In the genomic region with DNA sequence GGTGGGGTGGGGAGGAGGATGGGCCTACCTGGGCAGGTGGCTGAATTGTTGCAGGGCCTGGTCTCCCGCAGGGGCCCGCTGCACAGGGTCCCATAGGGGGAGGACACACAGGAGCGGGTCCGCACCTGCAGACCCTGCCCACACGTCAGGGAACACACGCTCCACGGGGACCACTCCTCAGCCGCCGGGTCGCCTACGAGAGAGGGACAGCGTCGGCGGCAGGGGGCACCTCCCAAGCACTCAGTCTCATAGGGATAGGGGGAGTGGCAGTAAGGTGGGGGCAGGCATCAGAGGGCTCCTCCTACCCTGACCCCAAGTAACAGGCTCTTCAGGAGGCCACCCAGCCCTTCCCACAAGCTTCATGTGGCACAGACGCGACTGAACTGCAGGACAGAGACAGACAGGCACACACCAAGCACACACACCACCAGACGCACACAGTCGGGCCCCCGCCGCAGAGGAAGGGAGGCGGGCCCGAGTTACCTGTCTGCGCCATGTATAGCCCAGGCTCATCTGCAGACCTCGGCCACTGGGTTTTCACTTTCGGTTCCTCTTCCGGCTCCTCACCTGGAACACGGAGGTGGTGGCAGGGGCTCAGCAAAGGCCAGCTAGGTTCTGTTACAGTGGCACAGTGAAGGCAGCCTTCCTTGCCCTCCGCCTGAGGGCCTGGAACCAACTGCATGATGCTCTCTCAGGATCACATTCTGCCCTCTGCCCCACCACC, we compare ENCODE assay signal across 17 cellular contexts.
A peak's percentile ranks its signal among the peaks of the same experiment; 100 is the strongest.
DNase-seq lines count a peak whose midpoint lies in the region; ATAC-seq and TF ChIP-seq lines count a peak whose summit lies in the region.
"Had no signal": no experiment of that assay in that cellular context is flagged by ENCODE, and none has a peak within 500 bp of the region (broad histone marks: within the 10 kb centered on the region; RNA-seq: fewer than 3 reads in every experiment).

No MANE protein-coding gene starts in this region.

- no peak for TF ChIP-seq CTCF in SU-DHL-6 (IDR thresholded peaks at IDR 0.05; ENCODE audit: insufficient read depth, low read length, poor library complexity, severe bottlenecking)

- peak overlapping the region; percentile 29; the same call in 1 of the 2 replicates for H3K9ac ChIP-seq in SU-DHL-6 (ENCODE audit: low read length)

- H3K4me3 Mint-ChIP-seq in stimulated activated naive CD8-positive, alpha-beta T cell treated with anti-CD3 and anti-CD28 coated beads, Interleukin-15, amount 100 ng/mL, for 72 hours, result no peak overlapping the region

- H4K20me1 ChIP-seq in SU-DHL-6 (ENCODE audit: low read depth, low read length), result no peaks in the 10 kb centered on the region

- no peaks in the 10 kb centered on the region for H3K27me3 ChIP-seq in SU-DHL-6 (ENCODE audit: low read length)
- H3K27me3 ChIP-seq: esophagus muscularis mucosa had no signal

- peak; percentile 12 for ATAC-seq in stimulated activated naive CD8-positive, alpha-beta T cell treated with anti-CD3 and anti-CD28 coated beads, Interleukin-15, amount 100 ng/mL, for 72 hours
- no peak for ATAC-seq in stimulated activated naive CD8-positive, alpha-beta T cell treated with anti-CD3 and anti-CD28 coated beads, Interleukin-15, Interleukin-2, amounts not matched to agents 100 U/mL and 50 U/mL, for 24 hours
- peak; percentile 56 for ATAC-seq in HG02678 (IDR thresholded peaks at IDR 0.05; ENCODE audit: unreplicated experiment)
- no peak for ATAC-seq in GM19328 (IDR thresholded peaks at IDR 0.05; ENCODE audit: unreplicated experiment)

- no peak overlapping the region for H3K27ac Mint-ChIP-seq in stimulated activated naive CD8-positive, alpha-beta T cell treated with anti-CD3 and anti-CD28 coated beads, Interleukin-15, amount 100 ng/mL, for 72 hours
- H3K27ac Mint-ChIP-seq: T-cell had no signal

- no peak for DNase-seq in stimulated activated naive CD8-positive, alpha-beta T cell treated with anti-CD3 and anti-CD28 coated beads, Interleukin-15, amount 100 ng/mL, for 72 hours
- no peak for DNase-seq in stimulated activated naive CD8-positive, alpha-beta T cell treated with anti-CD3 and anti-CD28 coated beads, Interleukin-15, Interleukin-2, amounts not matched to agents 100 U/mL and 50 U/mL, for 24 hours
- no peak for DNase-seq in COLO668 (lab: John Stamatoyannopoulos, UW; ENCODE audit: unreplicated experiment)
- DNase-seq in DMS79 treated with DMSO at 0.1 percent for 48 hours (lab: John Stamatoyannopoulos, UW), result no peak
- DNase-seq in NCI-H226, result no peak
- DNase-seq: 8988T; activated naive CD4-positive, alpha-beta T cell; cerebellar nuclear complex; midbrain; NCI-H1436 treated with DMSO at 0.1 percent for 48 hours; stimulated activated CD4-positive, alpha-beta T cell treated with anti-CD3 and anti-CD28 coated beads, Interleukin-4, amount 100 ng/mL, for 4 hours; substantia nigra; T-cell had no signal

- no peak overlapping the region for H3K4me3 ChIP-seq in SU-DHL-6 (ENCODE audit: insufficient read depth, low read length, poor library complexity, severe bottlenecking)
- H3K4me3 ChIP-seq: esophagus muscularis mucosa had no signal

- H2AFZ ChIP-seq in SU-DHL-6 (ENCODE audit: low read depth, low read length, severe bottlenecking), result no peak overlapping the region

- peak overlapping the region; percentile 73 for H3K27ac ChIP-seq in SU-DHL-6 (ENCODE audit: low read depth, low read length)
- H3K27ac ChIP-seq: esophagus muscularis mucosa had no signal

- H3K9me3 Mint-ChIP-seq in stimulated activated naive CD8-positive, alpha-beta T cell treated with anti-CD3 and anti-CD28 coated beads, Interleukin-15, amount 100 ng/mL, for 72 hours, result no peaks in the 10 kb centered on the region
- H3K9me3 Mint-ChIP-seq: T-cell had no signal

- no peaks in the 10 kb centered on the region for H3K36me3 ChIP-seq in SU-DHL-6 (ENCODE audit: low read length)
- H3K36me3 ChIP-seq: esophagus muscularis mucosa had no signal

- no peaks in the 10 kb centered on the region for H3K79me2 ChIP-seq in SU-DHL-6 (ENCODE audit: insufficient read depth, low read length)

- peaks cover 8% of the 10 kb centered on the region for H3F3A ChIP-seq in SU-DHL-6 (ENCODE audit: insufficient read depth)

- no peaks in the 10 kb centered on the region for H3K9me3 ChIP-seq in SU-DHL-6 (ENCODE audit: insufficient read depth, low read length)
- H3K9me3 ChIP-seq: esophagus muscularis mucosa had no signal

- H3K4me2 ChIP-seq in SU-DHL-6 (ENCODE audit: low read depth, low read length, poor library complexity, severe bottlenecking), result peak overlapping the region; percentile 44

- H3K4me1 Mint-ChIP-seq in stimulated activated naive CD8-positive, alpha-beta T cell treated with anti-CD3 and anti-CD28 coated beads, Interleukin-15, amount 100 ng/mL, for 72 hours, result peaks cover 18% of the 10 kb centered on the region

- H3K27me3 Mint-ChIP-seq in stimulated activated naive CD8-positive, alpha-beta T cell treated with anti-CD3 and anti-CD28 coated beads, Interleukin-15, amount 100 ng/mL, for 72 hours, result peaks cover 8% of the 10 kb centered on the region

- H3K9me2 ChIP-seq in SU-DHL-6 (replicated peaks; ENCODE audit: insufficient read depth, low read length), result no peaks in the 10 kb centered on the region

Comparison
In these comparisons a context has a peak if more than half of its experiments do, and no peak if none do; other contexts are left out.
1. ATAC-seq: peak in stimulated activated naive CD8-positive, alpha-beta T cell treated with anti-CD3 and anti-CD28 coated beads, Interleukin-15, amount 100 ng/mL, for 72 hours (single experiment) and HG02678 (single experiment); none in stimulated activated naive CD8-positive, alpha-beta T cell treated with anti-CD3 and anti-CD28 coated beads, Interleukin-15, Interleukin-2, amounts not matched to agents 100 U/mL and 50 U/mL, for 24 hours (single experiment) and GM19328 (single experiment).